ENCODE assay signal across 1 cellular context in genomic region chr11:110522456-110522855, GRCh38.
TF ChIP-seq lines count a peak whose summit lies in the region.

No MANE protein-coding gene starts in this region.

TF ChIP-seq in IMR-90, 13 proteins besides CTCF, POLR2A, EP300 and RAD21:
- no peak for TF ChIP-seq BHLHE40 (IDR thresholded peaks at IDR 0.05; ENCODE audit: low read depth, low read length)
- no peak for TF ChIP-seq CHD1 (IDR thresholded peaks at IDR 0.05; ENCODE audit: low read depth, low read length)
- TF ChIP-seq FOS (IDR thresholded peaks at IDR 0.05; ENCODE audit: low read depth, low read length): no peak
- TF ChIP-seq SMC3 (IDR thresholded peaks at IDR 0.05; ENCODE audit: low read depth, low read length): no peak
- no peak for TF ChIP-seq NFE2L2 (IDR thresholded peaks at IDR 0.05; ENCODE audit: low read depth, low read length)
TF ChIP-seq in IMR-90: peak in this region for 0.
